Comparison of ENCODE assay signal across 8 cellular contexts in the genomic region with DNA sequence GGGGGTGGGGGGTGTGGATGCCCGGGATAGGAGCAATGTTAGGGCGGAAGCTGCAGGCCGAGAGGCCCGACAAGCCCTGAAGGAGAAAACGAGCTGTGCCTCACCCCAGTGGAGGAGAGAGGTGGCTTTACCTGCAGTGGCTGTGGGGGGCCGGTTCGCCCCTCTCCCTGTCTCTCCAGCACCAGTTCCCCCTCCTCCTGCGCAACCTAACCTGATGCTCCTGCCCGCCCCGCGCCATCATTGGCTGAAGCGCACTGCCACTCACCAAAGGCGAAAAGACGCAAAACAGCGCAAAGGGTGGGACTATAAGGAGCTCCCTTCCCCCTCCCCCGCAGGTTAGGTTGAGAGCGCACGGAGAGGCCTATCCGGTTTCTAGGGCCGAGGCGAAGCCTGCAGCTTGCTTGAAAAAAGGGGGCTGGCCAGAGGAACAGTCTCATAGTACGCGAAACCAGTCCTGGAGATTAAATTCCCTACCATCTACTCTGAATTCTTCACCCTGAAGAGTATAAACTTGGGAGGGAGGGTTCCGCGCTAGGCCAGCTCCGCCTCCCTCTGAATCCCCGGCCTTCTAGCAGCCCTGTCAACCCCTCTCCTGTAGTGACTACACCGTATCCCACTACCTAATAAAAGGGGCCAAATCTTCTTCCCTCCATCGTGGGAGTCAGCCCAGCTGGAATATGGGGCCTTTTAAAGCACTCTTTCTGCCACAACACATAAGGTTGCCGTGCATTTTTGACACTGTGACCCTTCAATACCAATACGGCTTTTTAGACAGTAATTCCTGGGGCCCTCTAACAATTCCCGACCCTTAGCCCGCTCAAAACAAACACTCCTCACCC. TPM values are rescaled to one million over a fixed set of nuclear protein-coding genes. Genes with fewer than 3 reads are reported as not detected.
DNase-seq lines count a peak whose midpoint lies in the region; ATAC-seq, FAIRE-seq and TF ChIP-seq lines count a peak whose summit lies in the region.

No MANE protein-coding gene starts in this region.

- H3K36me3 ChIP-seq in adipocyte (ENCODE audit: control insufficient read depth, insufficient read depth, low read length, severe bottlenecking), result no peaks in the 10 kb centered on the region
- H3K36me3 ChIP-seq in cardiac muscle cell, result no peaks in the 10 kb centered on the region
- H3K36me3 ChIP-seq in parathyroid adenoma (ENCODE audit: control insufficient read depth, insufficient read depth, low read length), result no peaks in the 10 kb centered on the region
- no peaks in the 10 kb centered on the region for H3K36me3 ChIP-seq in tibial nerve

- peak overlapping the region; percentile 89 for H3K4me3 ChIP-seq in adipocyte (ENCODE audit: low read length)
- peak overlapping the region; percentile 59 for H3K4me3 ChIP-seq in cardiac muscle cell
- peak overlapping the region; percentile 69 for H3K4me3 ChIP-seq in parathyroid adenoma (ENCODE audit: low read depth, low read length)
- H3K4me3 ChIP-seq in tibial nerve, result peak overlapping the region; percentile 73 to 92 (median 83)

- H3K27ac ChIP-seq in cardiac muscle cell (peak overlapping the region; percentile 98), parathyroid adenoma (peak overlapping the region; percentile 89), tibial nerve (peak overlapping the region; percentile 80 to 94 (median 89))

- TF ChIP-seq CTCF in cardiac muscle cell (IDR thresholded peaks at IDR 0.05; ENCODE audit: low read depth, low read length) (no peak), parathyroid adenoma (IDR thresholded peaks at IDR 0.05) (no peak), tibial nerve (IDR thresholded peaks at IDR 0.05) (peak in 1 of 5 experiments; percentile 24)

- peak; percentile 100 for ATAC-seq in HG02798 (IDR thresholded peaks at IDR 0.05; ENCODE audit: poor library complexity, unreplicated experiment)

- 3 to 4% methylated on average over 33 of the region's 33 CpGs for WGBS in tibial nerve, 2 donors

- peak; percentile 82 for TF ChIP-seq POLR2A in GM12891 (IDR thresholded peaks at IDR 0.05; ENCODE audit: low read depth, low read length)
- peak in 1 of 2 donors; percentile 66 for TF ChIP-seq POLR2A in tibial nerve (IDR thresholded peaks at IDR 0.05)

- peak overlapping the region; percentile 97 for H3K9ac ChIP-seq in adipocyte (ENCODE audit: low read length)
- H3K9ac ChIP-seq in parathyroid adenoma, result peak overlapping the region; percentile 25

- H3K79me2 ChIP-seq in parathyroid adenoma, result peaks cover 58% of the 10 kb centered on the region

- peak overlapping the region; percentile 94 for H2AFZ ChIP-seq in parathyroid adenoma

- no peaks in the 10 kb centered on the region for H3K9me3 ChIP-seq in adipocyte (ENCODE audit: control insufficient read depth, low read length)
- H3K9me3 ChIP-seq in cardiac muscle cell (ENCODE audit: low read depth), result no peaks in the 10 kb centered on the region
- no peaks in the 10 kb centered on the region for H3K9me3 ChIP-seq in parathyroid adenoma (ENCODE audit: control insufficient read depth, low read length)
- H3K9me3 ChIP-seq in tibial nerve, result no peaks in the 10 kb centered on the region

- H3K4me2 ChIP-seq in parathyroid adenoma (ENCODE audit: low read length), result peak overlapping the region; percentile 75

- TF ChIP-seq EP300 in tibial nerve (IDR thresholded peaks at IDR 0.05), result peak in 1 of 2 donors; percentile 92

- H3K4me1 ChIP-seq in adipocyte (ENCODE audit: control insufficient read depth, insufficient read depth, low read length) (peaks cover 18% of the 10 kb centered on the region), cardiac muscle cell (ENCODE audit: low read depth) (peaks cover 25% of the 10 kb centered on the region), parathyroid adenoma (peaks cover 10% of the 10 kb centered on the region), tibial nerve (peaks cover 0 to 28% (median 15%) of the 10 kb centered on the region in 4 donors)

- H3K27me3 ChIP-seq in adipocyte (replicated peaks; ENCODE audit: control insufficient read depth, insufficient read depth, low read length), result no peaks in the 10 kb centered on the region
- no peaks in the 10 kb centered on the region for H3K27me3 ChIP-seq in cardiac muscle cell
- no peaks in the 10 kb centered on the region for H3K27me3 ChIP-seq in parathyroid adenoma (ENCODE audit: control insufficient read depth, insufficient read depth, low read length)
- H3K27me3 ChIP-seq in tibial nerve, result no peaks in the 10 kb centered on the region

- FAIRE-seq in GM12891 (lab: Jason Lieb, UNC), result peak; percentile 96

- DNase-seq in GM12891 (ENCODE audit: insufficient read length, low spot score) (peak; percentile 73), NCI-H1417 treated with DMSO at 0.1 percent for 48 hours (lab: John Stamatoyannopoulos, UW) (peak; percentile 89), SW 1271 (lab: John Stamatoyannopoulos, UW) (peak; percentile 95 to 98), adipocyte (ENCODE audit: low read depth) (peak; percentile 100), cardiac muscle cell (ENCODE audit: low read depth in 1 of 2, low spot score in 1 of 2) (peak; percentile 100), tibial nerve (ENCODE audit: low spot score in 2 of 2) (peak; percentile 98 to 100)

TF ChIP-seq in GM12891, 5 proteins besides CTCF, POLR2A, EP300 and RAD21:
- TF ChIP-seq POU2F2 (IDR thresholded peaks at IDR 0.05; ENCODE audit: low read depth, low read length) (peak; percentile 82), TAF1 (IDR thresholded peaks at IDR 0.05; ENCODE audit: low read depth, low read length) (peak; percentile 64; the same call in 1 of the 2 replicates), POLR2AphosphoS5 (IDR thresholded peaks at IDR 0.05; ENCODE audit: low read depth, low read length) (peak; percentile 93), SPI1 (IDR thresholded peaks at IDR 0.05; ENCODE audit: low read depth, low read length) (peak; percentile 6; the same call in 1 of the 2 replicates), PAX5 (IDR thresholded peaks at IDR 0.05; ENCODE audit: insufficient read depth, low read length, severe bottlenecking) (no peak)

RNA-seq across cellular contexts. Expression of a gene that starts 18.6 kb away (rescaled TPM):
- 35.5 TPM for polyA plus RNA-seq in GM12891 (2012; ENCODE audit: low read depth, missing spikeins)
- total RNA-seq in cardiac muscle cell (59.2 and 71.4 TPM in 2 replicates), tibial nerve (10 to 100 TPM; 45.9 to 68.2 (median 65.6) TPM)
- polyA plus RNA-seq in cardiac muscle cell, result 25.2 and 36.7 TPM in 2 replicates

RNA-seq across cellular contexts. Expression of a gene that starts 39.5 kb away (rescaled TPM):
- polyA plus RNA-seq in GM12891 (2012; ENCODE audit: low read depth, missing spikeins), result 17.7 TPM
- total RNA-seq in cardiac muscle cell (28.5 and 29.7 TPM in 2 replicates), tibial nerve (10 to 100 TPM; 20.6 to 33.9 (median 26.2) TPM)
- 17.8 and 28.5 TPM in 2 replicates for polyA plus RNA-seq in cardiac muscle cell

RNA-seq across cellular contexts. Expression of a gene that starts 39.7 kb away (rescaled TPM):
- 38.7 TPM for polyA plus RNA-seq in GM12891 (2012; ENCODE audit: low read depth, missing spikeins)
- total RNA-seq in cardiac muscle cell (34.3 and 37.8 TPM in 2 replicates), tibial nerve (10 to 100 TPM; 28.0 to 45.2 (median 39.9) TPM)
- polyA plus RNA-seq in cardiac muscle cell, result 42.3 and 45.2 TPM in 2 replicates

RNA-seq across cellular contexts. Expression of a gene that starts 53.5 kb away (rescaled TPM):
- 82.0 TPM for polyA plus RNA-seq in GM12891 (2012; ENCODE audit: low read depth, missing spikeins)
- total RNA-seq in cardiac muscle cell (42.5 and 61.2 TPM in 2 replicates), tibial nerve (10 to 100 TPM; 47.5 to 69.0 (median 60.7) TPM)
- 61.7 and 86.0 TPM in 2 replicates for polyA plus RNA-seq in cardiac muscle cell

Comparison
In these comparisons a context has a peak if more than half of its experiments do, and no peak if none do; other contexts are left out.
1. Peak in every context shown above with its lines: DNase-seq, ATAC-seq, H3K4me3 ChIP-seq and H3K27ac ChIP-seq.